ENCODE assay signal across 8 cellular contexts in the genomic region with DNA sequence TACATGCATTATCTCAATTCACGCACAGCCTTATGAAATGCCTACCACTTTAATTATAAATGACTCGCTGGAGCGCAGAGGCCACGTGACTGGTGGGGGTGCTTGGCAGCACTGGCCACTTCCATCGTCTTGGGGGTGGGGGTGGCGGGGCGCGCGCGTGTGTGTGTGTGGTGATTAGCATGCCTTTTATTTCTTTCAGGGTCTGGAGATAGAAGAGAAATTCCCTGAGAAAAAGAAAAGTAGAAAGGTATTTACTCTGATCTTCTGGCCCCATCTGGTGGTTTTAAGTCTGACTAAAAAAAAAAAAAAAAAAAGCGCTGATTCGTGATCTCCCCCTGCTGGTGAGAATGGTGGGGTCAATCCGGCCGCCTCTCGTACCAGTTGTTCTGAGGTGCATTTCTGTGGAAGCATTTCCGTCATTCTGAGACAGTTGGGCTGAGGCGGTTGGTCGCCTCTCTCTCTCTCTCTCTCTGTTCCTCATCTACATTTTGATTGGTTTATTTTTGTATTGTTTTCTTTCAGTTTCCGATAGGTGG. TPM values are rescaled to one million over a fixed set of nuclear protein-coding genes. Genes with fewer than 3 reads are reported as not detected.
DNase-seq lines count a peak whose midpoint lies in the region; ATAC-seq and TF ChIP-seq lines count a peak whose summit lies in the region.

Gene CCNB3 (plus strand): TSS at position 402 of the 536 bp plus-strand sequence. CDS start 80,399 bp downstream, outside the sequence.

- H3K9me3 Mint-ChIP-seq in chondrocyte (ENCODE audit: low read depth), result peaks cover 2% of the 10 kb centered on the region

- no peaks in the 10 kb centered on the region for H3K27me3 Mint-ChIP-seq in chondrocyte (ENCODE audit: low read depth)

- in situ Hi-C loops in GM18951 (cut with MboI; ENCODE audit: low sequenced_read_pairs, unreplicated experiment), result loop anchor here (25.0 kb wide), 1 partner anchor 358 kb away; no protein-coding TSS in a partner anchor

- intact Hi-C loops in right lobe of liver (cut with DNase I), result no loop called here

- H3K4me1 Mint-ChIP-seq in chondrocyte (ENCODE audit: low read depth), result peaks cover 7% of the 10 kb centered on the region

- peak within 1 kb of the TSS; percentile 9 to 22 (median 16) for H3K4me3 ChIP-seq in right lobe of liver

- 7% methylated on average over 19 of the region's 19 CpGs for WGBS in right lobe of liver (ENCODE audit: insufficient coverage, low coverage, low lambda C conversion rate, missing lambda C conversion rate)

- no peaks in the 10 kb centered on the region for H3K36me3 Mint-ChIP-seq in chondrocyte (ENCODE audit: low read depth)

- H3K4me1 ChIP-seq in right lobe of liver, result no peaks in the 10 kb centered on the region

- ATAC-seq in HG03175 (IDR thresholded peaks at IDR 0.05; ENCODE audit: unreplicated experiment), result peak; percentile 99
- ATAC-seq in right lobe of liver, result peak; percentile 91 to 98 (median 94)

- no peaks in the 10 kb centered on the region for H3K9me3 ChIP-seq in right lobe of liver

- TF ChIP-seq POLR2A in GM18951 (IDR thresholded peaks at IDR 0.05; ENCODE audit: extremely low read depth, insufficient read depth, insufficient read length) (peak; percentile 21), right lobe of liver (IDR thresholded peaks at IDR 0.05) (peak; percentile 25)

- DNase-seq in Ammon's horn (ENCODE audit: low spot score), result peak; percentile 59
- DNase-seq in NCI-H226, result peak; percentile 64
- peak; percentile 39 to 55 for DNase-seq in activated CD4-positive, alpha-beta T cell treated with anti-CD3 and anti-CD28 coated beads for 24 hours (ENCODE audit: low read depth in 2 of 2)
- DNase-seq in chondrocyte (ENCODE audit: low spot score), result no peak
- DNase-seq in right lobe of liver, result peak; percentile 64 to 75 (median 70)
- peak; percentile 59 to 62 for DNase-seq in stimulated activated CD4-positive, alpha-beta T cell treated with anti-CD3 and anti-CD28 coated beads, Interleukin-4, amount 100 ng/mL, for 4 hours

- TF ChIP-seq CTCF in chondrocyte (IDR thresholded peaks at IDR 0.05), result peak; percentile 84
- peak; percentile 61 to 75 (median 70) for TF ChIP-seq CTCF in right lobe of liver (IDR thresholded peaks at IDR 0.05)

- no peaks in the 10 kb centered on the region for H3K27me3 ChIP-seq in right lobe of liver

- H3K4me3 Mint-ChIP-seq in chondrocyte (ENCODE audit: unreplicated experiment), result peak within 1 kb of the TSS; percentile 81

- H3K27ac ChIP-seq in right lobe of liver, result no peak within 1 kb of the TSS

- H3K27ac Mint-ChIP-seq in chondrocyte (ENCODE audit: unreplicated experiment), result peak within 1 kb of the TSS; percentile 89

- no peaks in the 10 kb centered on the region for H3K36me3 ChIP-seq in right lobe of liver

RNA-seq across cellular contexts. Expression of gene CCNB3, which starts in this region (rescaled TPM):
- 0.59 to 1.6 TPM (median 0.89 TPM) in 3 replicates for total RNA-seq in chondrocyte
- total RNA-seq in right lobe of liver, result 1 to 10 TPM in 1 of 6 experiments, under 1 TPM in 5; 0.18 to 1.5 (median 0.42) TPM
